8 cellular contexts compared by ENCODE assay signal in the genomic region with DNA sequence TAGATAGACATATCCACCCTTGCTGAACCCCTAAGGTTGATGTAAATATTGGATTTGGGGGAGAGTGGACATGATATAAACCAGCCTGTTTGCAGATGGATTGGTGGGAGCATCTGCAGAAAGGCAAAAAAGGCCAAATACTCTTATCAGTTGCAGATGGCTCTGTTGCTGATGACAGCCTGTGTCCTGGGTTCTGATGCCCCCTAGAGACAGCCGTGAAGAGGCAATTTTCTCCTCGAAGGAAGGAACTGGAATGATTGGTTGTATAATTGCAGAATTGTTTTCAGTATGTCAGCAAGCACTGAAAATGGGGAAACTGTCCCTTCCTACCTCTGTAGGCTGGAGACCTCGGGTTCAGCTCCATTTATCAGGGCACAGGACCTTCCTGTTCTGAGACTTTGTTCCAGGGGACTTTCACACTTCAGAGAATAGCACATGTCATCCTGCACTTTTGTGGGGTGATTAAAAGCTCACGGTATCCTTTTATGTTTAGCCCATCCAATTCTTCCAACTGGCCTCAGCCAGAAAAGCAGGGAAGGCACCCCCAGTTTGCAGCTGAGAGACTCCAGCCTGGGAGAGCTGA.
DNase-seq lines count a peak whose midpoint lies in the region; ATAC-seq and TF ChIP-seq lines count a peak whose summit lies in the region.

No MANE protein-coding gene starts in this region.

- H3K27ac ChIP-seq in breast epithelium, result no peak overlapping the region

- no peaks in the 10 kb centered on the region for H3K9me3 ChIP-seq in breast epithelium

- intact Hi-C loops in breast epithelium (cut with DNase I; ENCODE audit: low total_unique reads) (no loop called here), left colon (cut with DNase I, micrococcal nuclease) (loop anchor here in 1 of 2 donors (10.0 kb wide), 2 partner anchors 130 to 390 kb away; no protein-coding TSS in a partner anchor)

- H3K36me3 ChIP-seq in breast epithelium, result no peaks in the 10 kb centered on the region

- in situ Hi-C loops in ACHN (cut with HindIII; ENCODE audit: low pct_ligation_motif_present, low pct_unique_long_range_greater_than_20kb, low sequenced_read_pairs), result no loop called here

- TF ChIP-seq CTCF in GM12875 (IDR thresholded peaks at IDR 0.05; ENCODE audit: borderline replicate concordance, insufficient read depth, low read depth, low read length) (peak; percentile 49), breast epithelium (IDR thresholded peaks at IDR 0.05) (peak in 2 of 3 donors; percentile 20 to 22)

- H3K4me1 ChIP-seq in breast epithelium, result peaks cover 0 to 10% of the 10 kb centered on the region in 2 donors

- ATAC-seq in left colon, result peak; percentile 74
- ATAC-seq in GM21825 (IDR thresholded peaks at IDR 0.05; ENCODE audit: unreplicated experiment), result no peak
- ATAC-seq in GM21576 (IDR thresholded peaks at IDR 0.05; ENCODE audit: unreplicated experiment), result no peak

- no peaks in the 10 kb centered on the region for H3K27me3 ChIP-seq in breast epithelium

- H3K4me3 ChIP-seq in GM12875 (ENCODE audit: low read depth, low read length) (no peak overlapping the region), breast epithelium (no peak overlapping the region)

- peak; percentile 45 for DNase-seq in ACHN
- peak; percentile 15 for DNase-seq in NCI-H526 treated with DMSO at 0.1 percent for 48 hours (lab: John Stamatoyannopoulos, UW)
- DNase-seq in breast epithelium (ENCODE audit: low spot score in 2 of 2), result no peak
- DNase-seq in left colon, result no peak
- DNase-seq in DMS153 (lab: John Stamatoyannopoulos, UW), result no peak

- TF ChIP-seq POLR2A in breast epithelium (IDR thresholded peaks at IDR 0.05), result no peak

Comparison
In these comparisons a context has a peak if more than half of its experiments do, and no peak if none do; other contexts are left out.
1. DNase-seq: peak in ACHN (single experiment) and NCI-H526 treated with DMSO at 0.1 percent for 48 hours (single experiment); none in breast epithelium (0 of 2), left colon (0 of 2) and DMS153 (single experiment).